ENCODE assay signal across 1 cellular context in the genomic region with DNA sequence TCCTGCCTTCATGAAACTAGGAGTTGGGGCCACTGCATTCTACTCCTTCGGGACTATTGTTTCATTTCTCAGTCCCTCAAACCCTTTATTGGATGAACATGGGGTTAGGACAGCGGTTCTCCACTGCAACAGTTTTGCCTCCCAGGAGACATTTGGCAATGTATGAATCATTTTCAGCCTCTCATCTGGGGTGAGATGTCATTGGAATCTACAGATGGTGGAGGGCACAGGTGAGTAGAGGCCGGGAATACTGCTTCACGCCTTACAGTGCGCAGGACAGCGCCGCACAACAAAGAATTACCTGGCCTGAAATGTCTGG.
TF ChIP-seq lines count a peak whose summit lies in the region.

No MANE protein-coding gene starts in this region.

TF ChIP-seq in HepG2, 621 proteins besides CTCF, POLR2A, EP300 and RAD21 (continues in another document):
- TF ChIP-seq HNF4A (CRISPR knock-in tag; IDR thresholded peaks at IDR 0.05) (no peak), ZMYM3 (CRISPR knock-in tag; IDR thresholded peaks at IDR 0.05) (0 out of 2 replicates have a peak, but pooled peaks have one; percentile 26), ZNF580 (CRISPR knock-in tag; IDR thresholded peaks at IDR 0.05; ENCODE audit: borderline replicate concordance, low read depth) (no peak), SIN3B (IDR thresholded peaks at IDR 0.05; ENCODE audit: low read length) (no peak), ATAD3A (CRISPR knock-in tag; IDR thresholded peaks at IDR 0.05) (no peak), ZIK1 (CRISPR knock-in tag; IDR thresholded peaks at IDR 0.05; ENCODE audit: borderline replicate concordance, low read depth) (no peak), ZNF674 (CRISPR knock-in tag; IDR thresholded peaks at IDR 0.05; ENCODE audit: low read depth) (no peak), SNAPC2 (CRISPR knock-in tag; IDR thresholded peaks at IDR 0.05) (no peak), JUNB (CRISPR knock-in tag; IDR thresholded peaks at IDR 0.05; ENCODE audit: borderline replicate concordance) (no peak), ZNF749 (CRISPR knock-in tag; IDR thresholded peaks at IDR 0.05; ENCODE audit: borderline replicate concordance) (no peak), PHF21A (CRISPR knock-in tag; IDR thresholded peaks at IDR 0.05) (0 out of 2 replicates have a peak, but pooled peaks have one; percentile 3), RXRA (CRISPR knock-in tag; IDR thresholded peaks at IDR 0.05) (no peak), RFX5 (IDR thresholded peaks at IDR 0.05; ENCODE audit: low read depth, low read length) (no peak), ZNF629 (CRISPR knock-in tag; conservative IDR thresholded peaks at IDR 0.05) (no peak), CHCHD3 (CRISPR knock-in tag; IDR thresholded peaks at IDR 0.05) (no peak), ZBTB20 (CRISPR knock-in tag; IDR thresholded peaks at IDR 0.05; ENCODE audit: borderline replicate concordance, low read depth) (0 out of 2 replicates have a peak, but pooled peaks have one; percentile 15), ZBTB8A (CRISPR knock-in tag; IDR thresholded peaks at IDR 0.05; ENCODE audit: borderline replicate concordance, low read depth) (no peak), HNF1B (CRISPR knock-in tag; IDR thresholded peaks at IDR 0.05) (0 out of 2 replicates have a peak, but pooled peaks have one; percentile 6), ZNF235 (CRISPR knock-in tag; IDR thresholded peaks at IDR 0.05; ENCODE audit: borderline replicate concordance) (0 out of 2 replicates have a peak, but pooled peaks have one; percentile 39), FOSL2 (CRISPR knock-in tag; IDR thresholded peaks at IDR 0.05) (no peak), RXRB (CRISPR knock-in tag; IDR thresholded peaks at IDR 0.05; ENCODE audit: borderline replicate concordance) (no peak), ATM (IDR thresholded peaks at IDR 0.05; ENCODE audit: borderline replicate concordance) (no peak), HIVEP1 (CRISPR knock-in tag; IDR thresholded peaks at IDR 0.05) (0 out of 2 replicates have a peak, but pooled peaks have one; percentile 28), GATAD2A (CRISPR knock-in tag; IDR thresholded peaks at IDR 0.05) (no peak), NFATC3 (CRISPR knock-in tag; IDR thresholded peaks at IDR 0.05) (no peak), ZNF512B (CRISPR knock-in tag; IDR thresholded peaks at IDR 0.05; ENCODE audit: borderline replicate concordance) (0 out of 2 replicates have a peak, but pooled peaks have one; percentile 14), SP5 (CRISPR knock-in tag; IDR thresholded peaks at IDR 0.05; ENCODE audit: borderline replicate concordance, low read depth) (no peak), ZNF230 (CRISPR knock-in tag; IDR thresholded peaks at IDR 0.05) (no peak), HDAC1 (CRISPR knock-in tag; IDR thresholded peaks at IDR 0.05) (no peak), NCOA1 (CRISPR knock-in tag; IDR thresholded peaks at IDR 0.05) (no peak), ZNF607 (CRISPR knock-in tag; IDR thresholded peaks at IDR 0.05; ENCODE audit: borderline replicate concordance) (no peak), ZSCAN29 (CRISPR knock-in tag; conservative IDR thresholded peaks at IDR 0.05) (no peak), KDM5B (CRISPR knock-in tag; IDR thresholded peaks at IDR 0.05; ENCODE audit: borderline replicate concordance) (no peak), STAT6 (CRISPR knock-in tag; IDR thresholded peaks at IDR 0.05; ENCODE audit: borderline replicate concordance) (no peak), DBP (CRISPR knock-in tag; IDR thresholded peaks at IDR 0.05; ENCODE audit: not compliant biosample characterization) (no peak), KDM2A (CRISPR knock-in tag; IDR thresholded peaks at IDR 0.05; ENCODE audit: borderline replicate concordance, low read depth) (peak; percentile 9; the same call in 1 of the 2 replicates), SNAI1 (CRISPR knock-in tag; IDR thresholded peaks at IDR 0.05; ENCODE audit: borderline replicate concordance) (0 out of 2 replicates have a peak, but pooled peaks have one; percentile 38), CREM (IDR thresholded peaks at IDR 0.05) (0 out of 2 replicates have a peak, but pooled peaks have one; percentile 2), CREM (CRISPR knock-in tag; IDR thresholded peaks at IDR 0.05) (no peak), FOXK2 (IDR thresholded peaks at IDR 0.05) (no peak), ZNF143 (CRISPR knock-in tag; IDR thresholded peaks at IDR 0.05) (no peak), ZNF180 (CRISPR knock-in tag; IDR thresholded peaks at IDR 0.05; ENCODE audit: borderline replicate concordance, low read depth) (no peak), ZBTB26 (CRISPR knock-in tag; IDR thresholded peaks at IDR 0.05; ENCODE audit: borderline replicate concordance) (no peak), ZNF710 (CRISPR knock-in tag; IDR thresholded peaks at IDR 0.05; ENCODE audit: borderline replicate concordance) (peak; percentile 70; the same call in 1 of the 2 replicates), PCBP1 (IDR thresholded peaks at IDR 0.05; ENCODE audit: borderline replicate concordance, low read depth, low read length) (no peak), ZNF691 (CRISPR knock-in tag; IDR thresholded peaks at IDR 0.05; ENCODE audit: borderline replicate concordance, low read depth) (no peak), MLLT10 (CRISPR knock-in tag; IDR thresholded peaks at IDR 0.05) (no peak), NR2F6 (IDR thresholded peaks at IDR 0.05) (no peak; the same call in 1 of the 2 replicates), NR2F6 (CRISPR knock-in tag; IDR thresholded peaks at IDR 0.05) (no peak)
- TF ChIP-seq, protein P1, sequence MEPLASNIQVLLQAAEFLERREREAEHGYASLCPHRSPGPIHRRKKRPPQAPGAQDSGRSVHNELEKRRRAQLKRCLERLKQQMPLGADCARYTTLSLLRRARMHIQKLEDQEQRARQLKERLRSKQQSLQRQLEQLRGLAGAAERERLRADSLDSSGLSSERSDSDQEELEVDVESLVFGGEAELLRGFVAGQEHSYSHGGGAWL (CRISPR knock-in tag; IDR thresholded peaks at IDR 0.05), result no peak
- TF ChIP-seq, protein P2, sequence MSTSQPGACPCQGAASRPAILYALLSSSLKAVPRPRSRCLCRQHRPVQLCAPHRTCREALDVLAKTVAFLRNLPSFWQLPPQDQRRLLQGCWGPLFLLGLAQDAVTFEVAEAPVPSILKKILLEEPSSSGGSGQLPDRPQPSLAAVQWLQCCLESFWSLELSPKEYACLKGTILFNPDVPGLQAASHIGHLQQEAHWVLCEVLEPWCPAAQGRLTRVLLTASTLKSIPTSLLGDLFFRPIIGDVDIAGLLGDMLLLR (CRISPR knock-in tag; IDR thresholded peaks at IDR 0.05), result 0 out of 2 replicates have a peak, but pooled peaks have one; percentile 24
- TF ChIP-seq, protein P3, sequence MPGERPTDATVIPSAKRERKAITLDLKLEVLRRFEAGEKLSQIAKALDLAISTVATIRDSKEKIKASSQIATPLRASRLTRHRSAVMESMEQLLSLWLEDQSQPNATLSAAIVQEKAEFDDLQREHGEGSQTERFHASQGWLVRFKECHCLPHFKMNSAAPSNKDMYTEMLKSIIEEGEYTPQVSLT (CRISPR knock-in tag; IDR thresholded peaks at IDR 0.05; ENCODE audit: borderline replicate concordance, low read depth), result no peak
- TF ChIP-seq, protein P4, sequence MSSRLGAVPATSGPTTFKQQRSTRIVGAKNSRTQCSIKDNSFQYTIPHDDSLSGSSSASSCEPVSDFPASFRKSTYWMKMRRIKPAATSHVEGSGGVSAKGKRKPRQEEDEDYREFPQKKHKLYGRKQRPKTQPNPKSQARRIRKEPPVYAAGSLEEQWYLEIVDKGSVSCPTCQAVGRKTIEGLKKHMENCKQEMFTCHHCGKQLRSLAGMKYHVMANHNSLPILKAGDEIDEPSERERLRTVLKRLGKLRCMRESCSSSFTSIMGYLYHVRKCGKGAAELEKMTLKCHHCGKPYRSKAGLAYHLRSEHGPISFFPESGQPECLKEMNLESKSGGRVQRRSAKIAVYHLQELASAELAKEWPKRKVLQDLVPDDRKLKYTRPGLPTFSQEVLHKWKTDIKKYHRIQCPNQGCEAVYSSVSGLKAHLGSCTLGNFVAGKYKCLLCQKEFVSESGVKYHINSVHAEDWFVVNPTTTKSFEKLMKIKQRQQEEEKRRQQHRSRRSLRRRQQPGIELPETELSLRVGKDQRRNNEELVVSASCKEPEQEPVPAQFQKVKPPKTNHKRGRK (CRISPR knock-in tag; IDR thresholded peaks at IDR 0.05), result no peak
